In the genomic region with DNA sequence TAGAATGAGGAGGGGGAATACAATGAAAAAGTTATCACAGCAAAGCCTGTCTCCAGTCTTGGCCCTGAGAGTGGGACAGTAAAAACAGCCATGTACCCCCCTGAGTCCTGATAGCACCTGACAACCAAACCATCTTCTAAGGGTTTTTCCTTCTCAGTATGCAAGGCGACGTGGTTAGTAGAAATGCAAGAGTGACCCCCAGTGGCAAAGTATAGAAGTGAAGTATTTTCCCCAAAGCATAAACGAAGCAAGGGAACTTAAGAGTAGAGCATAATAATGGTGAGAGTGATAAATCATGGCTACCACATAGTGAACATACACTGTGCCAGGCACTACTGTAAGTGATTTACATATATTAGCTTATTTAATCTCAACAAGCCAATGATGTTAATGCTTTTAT, we compare ENCODE assay signal across 10 cellular contexts. TPM values are rescaled to one million over a fixed set of nuclear protein-coding genes. Genes with fewer than 3 reads are reported as not detected.
A peak's percentile ranks its signal among the peaks of the same experiment; 100 is the strongest.
DNase-seq lines count a peak whose midpoint lies in the region; ATAC-seq and TF ChIP-seq lines count a peak whose summit lies in the region.
"Had no signal": no experiment of that assay in that cellular context is flagged by ENCODE, and none has a peak within 500 bp of the region (broad histone marks: within the 10 kb centered on the region; RNA-seq: fewer than 3 reads in every experiment).

No MANE protein-coding gene starts in this region.

- H3K27ac ChIP-seq in upper lobe of right lung: no peak overlapping the region

- no TSS peak for BruUV-seq in Calu3 (replicated peaks; lab: Mats Ljungman, UMichigan)

- H3K4me3 Mint-ChIP-seq in Calu3 (ENCODE audit: low read depth, unreplicated experiment) (no peak overlapping the region), glutamatergic neuron (ENCODE audit: unreplicated experiment) (no peak overlapping the region)
- H3K4me3 Mint-ChIP-seq in stimulated activated naive CD8-positive, alpha-beta T cell treated with anti-CD3 and anti-CD28 coated beads, Interleukin-15, amount 100 ng/mL, for 72 hours: no peak overlapping the region

- intact Hi-C loops in Calu3 (cut with micrococcal nuclease; ENCODE audit: unreplicated experiment): loop anchor here (2.0 kb wide), 1 partner anchor 76 kb away; no protein-coding TSS in a partner anchor
- intact Hi-C loops in upper lobe of right lung (cut with DNase I): no loop called here

- no peaks in the 10 kb centered on the region for H3K9me3 ChIP-seq in upper lobe of right lung

- TF ChIP-seq CTCF in Calu3 (IDR thresholded peaks at IDR 0.05; ENCODE audit: unreplicated experiment) (no peak), glutamatergic neuron (IDR thresholded peaks at IDR 0.05; ENCODE audit: partially characterized antibody, unreplicated experiment) (peak; percentile 44), upper lobe of right lung (IDR thresholded peaks at IDR 0.05) (peak; percentile 47)

- H3K27ac Mint-ChIP-seq in Calu3 (ENCODE audit: unreplicated experiment): no peak overlapping the region
- H3K27ac Mint-ChIP-seq in glutamatergic neuron (ENCODE audit: unreplicated experiment): no peak overlapping the region
- no peak overlapping the region for H3K27ac Mint-ChIP-seq in stimulated activated naive CD8-positive, alpha-beta T cell treated with anti-CD3 and anti-CD28 coated beads, Interleukin-15, amount 100 ng/mL, for 72 hours

- H3K36me3 Mint-ChIP-seq in Calu3 (ENCODE audit: insufficient read depth, unreplicated experiment): no peaks in the 10 kb centered on the region
- H3K36me3 Mint-ChIP-seq in glutamatergic neuron (ENCODE audit: unreplicated experiment): no peaks in the 10 kb centered on the region

- no peaks in the 10 kb centered on the region for H3K9me3 Mint-ChIP-seq in Calu3 (ENCODE audit: low read depth, unreplicated experiment)
- peaks cover 1% of the 10 kb centered on the region for H3K9me3 Mint-ChIP-seq in glutamatergic neuron (ENCODE audit: unreplicated experiment)
- no peaks in the 10 kb centered on the region for H3K9me3 Mint-ChIP-seq in stimulated activated naive CD8-positive, alpha-beta T cell treated with anti-CD3 and anti-CD28 coated beads, Interleukin-15, amount 100 ng/mL, for 72 hours

- DNase-seq in Calu3 (peak; percentile 57), HPDE6-E6E7 (ENCODE audit: extremely low spot score) (peak; percentile 7), SK-N-DZ (ENCODE audit: low spot score) (peak; percentile 26), glutamatergic neuron (no peak), upper lobe of right lung (no peak), 8988T (no peak)
- DNase-seq in stimulated activated naive CD8-positive, alpha-beta T cell treated with anti-CD3 and anti-CD28 coated beads, Interleukin-15, amount 100 ng/mL, for 72 hours: no peak

- H3K4me1 ChIP-seq in upper lobe of right lung: no peaks in the 10 kb centered on the region

- H3K27me3 ChIP-seq in upper lobe of right lung: no peaks in the 10 kb centered on the region

- H3K4me1 Mint-ChIP-seq in Calu3 (ENCODE audit: low read depth, unreplicated experiment) (no peaks in the 10 kb centered on the region), glutamatergic neuron (ENCODE audit: low read depth, unreplicated experiment) (no peaks in the 10 kb centered on the region)
- H3K4me1 Mint-ChIP-seq in stimulated activated naive CD8-positive, alpha-beta T cell treated with anti-CD3 and anti-CD28 coated beads, Interleukin-15, amount 100 ng/mL, for 72 hours: no peaks in the 10 kb centered on the region

- no peak overlapping the region for H3K4me3 ChIP-seq in upper lobe of right lung

- CTCF ChIA-PET in Calu3 (lab: Charles Lee): no interaction called here

- peak; percentile 85 for ATAC-seq in GM18909 (IDR thresholded peaks at IDR 0.05; ENCODE audit: poor library complexity, unreplicated experiment)
- peak; percentile 58 for ATAC-seq in upper lobe of right lung
- ATAC-seq in stimulated activated naive CD8-positive, alpha-beta T cell treated with anti-CD3 and anti-CD28 coated beads, Interleukin-15, amount 100 ng/mL, for 72 hours: no peak

- no peaks in the 10 kb centered on the region for H3K27me3 Mint-ChIP-seq in Calu3 (ENCODE audit: unreplicated experiment)
- no peaks in the 10 kb centered on the region for H3K27me3 Mint-ChIP-seq in glutamatergic neuron (ENCODE audit: unreplicated experiment)
- no peaks in the 10 kb centered on the region for H3K27me3 Mint-ChIP-seq in stimulated activated naive CD8-positive, alpha-beta T cell treated with anti-CD3 and anti-CD28 coated beads, Interleukin-15, amount 100 ng/mL, for 72 hours

- no peaks in the 10 kb centered on the region for H3K36me3 ChIP-seq in upper lobe of right lung

RNA-seq across cellular contexts. Expression of gene FAM47C, which starts 52.8 kb away (rescaled TPM):
- not detected in 2 replicates for total RNA-seq in Calu3 (2022)
- not detected in 2 replicates for polyA plus RNA-seq in SK-N-DZ (2014; cell fraction: cytosol; rRNA removed)
- not detected in 2 replicates for polyA plus RNA-seq in SK-N-DZ (2014; cell fraction: nucleus; rRNA removed)
- total RNA-seq in glutamatergic neuron (ENCODE audit: unreplicated experiment): not detected
- not detected for total RNA-seq in upper lobe of right lung
- total RNA-seq: pulmonary artery endothelial cell; T-helper 2 cell treated with Interferon-gamma antibody and Interleukin-4, amounts not matched to agents 100 ng/mL and 5 ng/mL, for 36 hours had no signal

Comparison
In these comparisons a context has a peak if more than half of its experiments do, and no peak if none do; other contexts are left out.
1. DNase-seq: peak in Calu3 (single experiment), HPDE6-E6E7 (single experiment) and SK-N-DZ (single experiment); none in glutamatergic neuron (single experiment), upper lobe of right lung (single experiment), 8988T (single experiment) and stimulated activated naive CD8-positive, alpha-beta T cell treated with anti-CD3 and anti-CD28 coated beads, Interleukin-15, amount 100 ng/mL, for 72 hours (0 of 2).